In the genomic region with DNA sequence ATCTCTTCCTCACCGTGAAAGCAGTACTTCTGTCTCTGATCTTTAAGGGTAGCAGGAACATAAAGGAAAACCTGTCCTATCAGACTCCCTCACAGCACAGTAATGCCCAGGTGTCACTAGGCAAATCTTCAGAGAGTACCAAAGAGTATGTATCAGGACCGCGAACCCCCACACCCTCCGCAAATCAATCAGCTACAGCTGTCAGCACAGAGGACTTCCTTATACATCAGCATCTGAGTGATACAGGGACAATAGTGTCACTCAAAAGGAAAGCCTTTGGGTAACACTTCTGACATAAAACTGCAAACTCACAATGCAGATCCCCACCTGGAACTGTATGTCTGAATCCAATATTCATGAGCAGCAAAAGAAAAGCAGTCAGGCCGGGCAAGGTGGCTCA, we compare ENCODE assay signal across 1 cellular context.
TF ChIP-seq lines count a peak whose summit lies in the region.

No MANE protein-coding gene starts in this region.

TF ChIP-seq in K562, 482 proteins besides CTCF, POLR2A, EP300 and RAD21 (continued from another document):
- TF ChIP-seq, protein P1, sequence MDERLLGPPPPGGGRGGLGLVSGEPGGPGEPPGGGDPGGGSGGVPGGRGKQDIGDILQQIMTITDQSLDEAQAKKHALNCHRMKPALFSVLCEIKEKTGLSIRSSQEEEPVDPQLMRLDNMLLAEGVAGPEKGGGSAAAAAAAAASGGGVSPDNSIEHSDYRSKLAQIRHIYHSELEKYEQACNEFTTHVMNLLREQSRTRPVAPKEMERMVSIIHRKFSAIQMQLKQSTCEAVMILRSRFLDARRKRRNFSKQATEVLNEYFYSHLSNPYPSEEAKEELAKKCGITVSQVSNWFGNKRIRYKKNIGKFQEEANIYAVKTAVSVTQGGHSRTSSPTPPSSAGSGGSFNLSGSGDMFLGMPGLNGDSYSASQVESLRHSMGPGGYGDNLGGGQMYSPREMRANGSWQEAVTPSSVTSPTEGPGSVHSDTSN (CRISPR knock-in tag; IDR thresholded peaks at IDR 0.05; ENCODE audit: low read depth): peak; percentile 29; the same call in 1 of the 2 replicates
- TF ChIP-seq, protein P1 (tag; conservative IDR thresholded peaks at IDR 0.05; ENCODE audit: low read depth): peak; percentile 72
- no peak for TF ChIP-seq ARNT (IDR thresholded peaks at IDR 0.05)
- TF ChIP-seq, protein P2, sequence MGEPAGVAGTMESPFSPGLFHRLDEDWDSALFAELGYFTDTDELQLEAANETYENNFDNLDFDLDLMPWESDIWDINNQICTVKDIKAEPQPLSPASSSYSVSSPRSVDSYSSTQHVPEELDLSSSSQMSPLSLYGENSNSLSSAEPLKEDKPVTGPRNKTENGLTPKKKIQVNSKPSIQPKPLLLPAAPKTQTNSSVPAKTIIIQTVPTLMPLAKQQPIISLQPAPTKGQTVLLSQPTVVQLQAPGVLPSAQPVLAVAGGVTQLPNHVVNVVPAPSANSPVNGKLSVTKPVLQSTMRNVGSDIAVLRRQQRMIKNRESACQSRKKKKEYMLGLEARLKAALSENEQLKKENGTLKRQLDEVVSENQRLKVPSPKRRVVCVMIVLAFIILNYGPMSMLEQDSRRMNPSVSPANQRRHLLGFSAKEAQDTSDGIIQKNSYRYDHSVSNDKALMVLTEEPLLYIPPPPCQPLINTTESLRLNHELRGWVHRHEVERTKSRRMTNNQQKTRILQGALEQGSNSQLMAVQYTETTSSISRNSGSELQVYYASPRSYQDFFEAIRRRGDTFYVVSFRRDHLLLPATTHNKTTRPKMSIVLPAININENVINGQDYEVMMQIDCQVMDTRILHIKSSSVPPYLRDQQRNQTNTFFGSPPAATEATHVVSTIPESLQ (CRISPR knock-in tag; IDR thresholded peaks at IDR 0.05): no peak
- TF ChIP-seq ZBED1 (IDR thresholded peaks at IDR 0.05): no peak
- peak in 1 of 2 experiments; percentile 25; a peak in 2 of 4 replicates for TF ChIP-seq KDM1A (IDR thresholded peaks at IDR 0.05)
- TF ChIP-seq CTBP1 (IDR thresholded peaks at IDR 0.05; ENCODE audit: borderline replicate concordance): peak; percentile 56
- TF ChIP-seq CSDE1 (IDR thresholded peaks at IDR 0.05): no peak
- peak; percentile 91 for TF ChIP-seq MEIS2 (IDR thresholded peaks at IDR 0.05; ENCODE audit: partially characterized antibody)
- TF ChIP-seq, protein P3, sequence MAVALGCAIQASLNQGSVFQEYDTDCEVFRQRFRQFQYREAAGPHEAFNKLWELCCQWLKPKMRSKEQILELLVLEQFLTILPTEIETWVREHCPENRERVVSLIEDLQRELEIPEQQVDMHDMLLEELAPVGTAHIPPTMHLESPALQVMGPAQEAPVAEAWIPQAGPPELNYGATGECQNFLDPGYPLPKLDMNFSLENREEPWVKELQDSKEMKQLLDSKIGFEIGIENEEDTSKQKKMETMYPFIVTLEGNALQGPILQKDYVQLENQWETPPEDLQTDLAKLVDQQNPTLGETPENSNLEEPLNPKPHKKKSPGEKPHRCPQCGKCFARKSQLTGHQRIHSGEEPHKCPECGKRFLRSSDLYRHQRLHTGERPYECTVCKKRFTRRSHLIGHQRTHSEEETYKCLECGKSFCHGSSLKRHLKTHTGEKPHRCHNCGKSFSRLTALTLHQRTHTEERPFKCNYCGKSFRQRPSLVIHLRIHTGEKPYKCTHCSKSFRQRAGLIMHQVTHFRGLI (CRISPR knock-in tag; IDR thresholded peaks at IDR 0.05): no peak
- TF ChIP-seq, protein P4, sequence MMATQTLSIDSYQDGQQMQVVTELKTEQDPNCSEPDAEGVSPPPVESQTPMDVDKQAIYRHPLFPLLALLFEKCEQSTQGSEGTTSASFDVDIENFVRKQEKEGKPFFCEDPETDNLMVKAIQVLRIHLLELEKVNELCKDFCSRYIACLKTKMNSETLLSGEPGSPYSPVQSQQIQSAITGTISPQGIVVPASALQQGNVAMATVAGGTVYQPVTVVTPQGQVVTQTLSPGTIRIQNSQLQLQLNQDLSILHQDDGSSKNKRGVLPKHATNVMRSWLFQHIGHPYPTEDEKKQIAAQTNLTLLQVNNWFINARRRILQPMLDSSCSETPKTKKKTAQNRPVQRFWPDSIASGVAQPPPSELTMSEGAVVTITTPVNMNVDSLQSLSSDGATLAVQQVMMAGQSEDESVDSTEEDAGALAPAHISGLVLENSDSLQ (IDR thresholded peaks at IDR 0.05): peak; percentile 90
- TF ChIP-seq CEBPG (CRISPR knock-in tag; IDR thresholded peaks at IDR 0.05): no peak
- TF ChIP-seq CEBPG (tag; conservative IDR thresholded peaks at IDR 0.05 in 1 of 2, IDR thresholded peaks at IDR 0.05 in 1 of 2): no peak
- TF ChIP-seq ZSCAN32 (CRISPR knock-in tag; IDR thresholded peaks at IDR 0.05): no peak
- TF ChIP-seq RBM25 (IDR thresholded peaks at IDR 0.05; ENCODE audit: low read depth, low read length, severe bottlenecking): no peak
- TF ChIP-seq NFXL1 (CRISPR knock-in tag; IDR thresholded peaks at IDR 0.05): no peak
- TF ChIP-seq ZNF707 (CRISPR knock-in tag; conservative IDR thresholded peaks at IDR 0.05): no peak
- no peak for TF ChIP-seq ESRRB (CRISPR knock-in tag; IDR thresholded peaks at IDR 0.05; ENCODE audit: borderline replicate concordance)
- peak; percentile 50; the same call in 1 of the 2 replicates for TF ChIP-seq CBFA2T3 (IDR thresholded peaks at IDR 0.05)
- TF ChIP-seq SPI1 (IDR thresholded peaks at IDR 0.05; ENCODE audit: borderline replicate concordance, low read depth, low read length): 0 out of 2 replicates have a peak, but pooled peaks have one; percentile 23
- no peak for TF ChIP-seq SP1 (CRISPR knock-in tag; IDR thresholded peaks at IDR 0.05)
- TF ChIP-seq NFYB (IDR thresholded peaks at IDR 0.05; ENCODE audit: extremely low read depth, insufficient read length): no peak
- TF ChIP-seq, protein P5, sequence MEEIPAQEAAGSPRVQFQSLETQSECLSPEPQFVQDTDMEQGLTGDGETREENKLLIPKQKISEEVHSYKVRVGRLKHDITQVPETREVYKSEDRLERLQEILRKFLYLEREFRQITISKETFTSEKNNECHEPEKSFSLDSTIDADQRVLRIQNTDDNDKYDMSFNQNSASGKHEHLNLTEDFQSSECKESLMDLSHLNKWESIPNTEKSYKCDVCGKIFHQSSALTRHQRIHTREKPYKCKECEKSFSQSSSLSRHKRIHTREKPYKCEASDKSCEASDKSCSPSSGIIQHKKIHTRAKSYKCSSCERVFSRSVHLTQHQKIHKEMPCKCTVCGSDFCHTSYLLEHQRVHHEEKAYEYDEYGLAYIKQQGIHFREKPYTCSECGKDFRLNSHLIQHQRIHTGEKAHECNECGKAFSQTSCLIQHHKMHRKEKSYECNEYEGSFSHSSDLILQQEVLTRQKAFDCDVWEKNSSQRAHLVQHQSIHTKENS (CRISPR knock-in tag; IDR thresholded peaks at IDR 0.05): no peak
